Comparison of ENCODE assay signal across 8 cellular contexts in genomic region chr6:169701218-169701952, GRCh38. TPM values are rescaled to one million over a fixed set of nuclear protein-coding genes. Genes with fewer than 3 reads are reported as not detected.
DNase-seq lines count a peak whose midpoint lies in the region; ATAC-seq, FAIRE-seq and TF ChIP-seq lines count a peak whose summit lies in the region.

No MANE protein-coding gene starts in this region.

- peak; percentile 41 for DNase-seq in NCI-H2227 (lab: John Stamatoyannopoulos, UW; ENCODE audit: unreplicated experiment)
- DNase-seq in NCI-H2227 treated with DMSO at 0.1 percent for 48 hours (lab: John Stamatoyannopoulos, UW), result no peak
- no peak for DNase-seq in RWPE2 (ENCODE audit: low spot score)
- DNase-seq in esophagus muscularis mucosa (ENCODE audit: extremely low spot score), result no peak
- DNase-seq in omental fat pad (ENCODE audit: low spot score), result no peak
- DNase-seq in HTR-8/SVneo (ENCODE audit: insufficient read length, low spot score), result no peak
- DNase-seq in COLO829 (ENCODE audit: low spot score), result no peak

- TF ChIP-seq CTCF in RWPE2 (IDR thresholded peaks at IDR 0.05; ENCODE audit: poor library complexity, severe bottlenecking), result no peak
- TF ChIP-seq CTCF in esophagus muscularis mucosa (IDR thresholded peaks at IDR 0.05), result no peak
- TF ChIP-seq CTCF in omental fat pad (IDR thresholded peaks at IDR 0.05), result no peak

- intact Hi-C loops in esophagus muscularis mucosa (cut with DNase I), result loop anchor here (2.0 kb wide), 1 partner anchor 49 kb away; the partner anchor contains the start of genes DYNLT2 and ERMARD

- ATAC-seq in HG02642 (IDR thresholded peaks at IDR 0.05; ENCODE audit: poor library complexity, unreplicated experiment), result peak; percentile 18
- peak; percentile 41 for ATAC-seq in RWPE2 (ENCODE audit: low read depth)
- peak; percentile 2 for ATAC-seq in omental fat pad (ENCODE audit: low FRiP score)

- under 1% methylated on average over 18 of the region's 56 CpGs for WGBS in esophagus muscularis mucosa

- H3K4me1 ChIP-seq in RWPE2 (ENCODE audit: insufficient read depth, poor library complexity, severe bottlenecking), result peaks cover 27% of the 10 kb centered on the region
- peaks cover 30 to 63% (median 48%) of the 10 kb centered on the region in 4 donors for H3K4me1 ChIP-seq in esophagus muscularis mucosa

- H3K4me3 ChIP-seq in RWPE2 (ENCODE audit: severe bottlenecking) (peak overlapping the region; percentile 90), esophagus muscularis mucosa (peak overlapping the region; percentile 83 to 99 (median 96))

- no peaks in the 10 kb centered on the region for H3K27me3 ChIP-seq in RWPE2 (ENCODE audit: insufficient read depth, poor library complexity, severe bottlenecking)
- no peaks in the 10 kb centered on the region for H3K27me3 ChIP-seq in esophagus muscularis mucosa

- no peak for FAIRE-seq in HTR-8/SVneo (lab: Jason Lieb, UNC)

- no peak for TF ChIP-seq EP300 in esophagus muscularis mucosa (IDR thresholded peaks at IDR 0.05)

- peak overlapping the region; percentile 55 for H3K27ac ChIP-seq in RWPE2 (ENCODE audit: poor library complexity, severe bottlenecking)
- peak overlapping the region; percentile 96 to 99 (median 96) for H3K27ac ChIP-seq in esophagus muscularis mucosa (replicated peaks in 1 of 4)

- H3K9me3 ChIP-seq in RWPE2 (ENCODE audit: severe bottlenecking), result no peaks in the 10 kb centered on the region
- no peaks in the 10 kb centered on the region for H3K9me3 ChIP-seq in esophagus muscularis mucosa

- H3K36me3 ChIP-seq in RWPE2 (ENCODE audit: low read depth), result peaks cover 32% of the 10 kb centered on the region
- peaks cover 0 to 17% (median 12%) of the 10 kb centered on the region in 4 donors for H3K36me3 ChIP-seq in esophagus muscularis mucosa

- TF ChIP-seq POLR2A in esophagus muscularis mucosa (IDR thresholded peaks at IDR 0.05; ENCODE audit: low read depth), result no peak

RNA-seq across cellular contexts. Expression of gene WDR27, which starts 0.4 kb away (rescaled TPM):
- 10 to 100 TPM in 3 of 4 donors, 1 to 10 TPM in 1; 9.3 to 18.4 (median 14.4) TPM for total RNA-seq in esophagus muscularis mucosa
- total RNA-seq in omental fat pad, result 10 to 100 TPM; 18.9 to 35.9 (median 21.7) TPM

RNA-seq across cellular contexts. Expression of gene C6orf120, which starts 0.5 kb away (rescaled TPM):
- total RNA-seq in esophagus muscularis mucosa (10 to 100 TPM; 25.3 to 35.6 (median 31.2) TPM), omental fat pad (10 to 100 TPM; 41.2 to 45.0 (median 43.0) TPM)

RNA-seq across cellular contexts. Expression of gene PHF10, which starts 22.9 kb away (rescaled TPM):
- total RNA-seq in esophagus muscularis mucosa (10 to 100 TPM; 64.6 to 96.5 (median 78.0) TPM), omental fat pad (10 to 100 TPM; 32.9 to 49.4 (median 43.7) TPM)

RNA-seq across cellular contexts. Expression of gene DYNLT2, which starts 50.0 kb away (rescaled TPM):
- total RNA-seq in esophagus muscularis mucosa, result 1 to 10 TPM in 3 of 4 donors, under 1 TPM in 1; 0.57 to 3.3 (median 1.5) TPM
- total RNA-seq in omental fat pad, result 1 to 10 TPM in 3 of 4 donors, under 1 TPM in 1; 0.94 to 2.5 (median 2.1) TPM

RNA-seq across cellular contexts. Expression of gene ERMARD, which starts 50.0 kb away (rescaled TPM):
- total RNA-seq in esophagus muscularis mucosa (10 to 100 TPM in 3 of 4 donors, 1 to 10 TPM in 1; 9.6 to 13.3 (median 12.4) TPM), omental fat pad (10 to 100 TPM; 11.9 to 30.3 (median 20.2) TPM)
